ENCODE assay signal across 1 cellular context in genomic region chr17:49763735-49764558, GRCh38.
TF ChIP-seq lines count a peak whose summit lies in the region.

TSS of gene FAM117A (minus strand) at chr17:49764131. CDS start at chr17:49764087, 44 bp downstream.

TF ChIP-seq in HepG2, 621 proteins besides CTCF, POLR2A, EP300 and RAD21 (continued from another document and continues in another):
- TF ChIP-seq DMTF1 (CRISPR knock-in tag; IDR thresholded peaks at IDR 0.05) (no peak), ZNF713 (CRISPR knock-in tag; IDR thresholded peaks at IDR 0.05) (no peak), PITX1 (CRISPR knock-in tag; IDR thresholded peaks at IDR 0.05) (no peak), CEBPZ (IDR thresholded peaks at IDR 0.05; ENCODE audit: low read length) (peak; percentile 54; the same call in 1 of the 2 replicates), TOPORS (CRISPR knock-in tag; IDR thresholded peaks at IDR 0.05) (0 out of 2 replicates have a peak, but pooled peaks have one; percentile 24), ZNF570 (CRISPR knock-in tag; IDR thresholded peaks at IDR 0.05; ENCODE audit: borderline replicate concordance) (no peak), ZNF878 (CRISPR knock-in tag; IDR thresholded peaks at IDR 0.05) (no peak), ZNF792 (CRISPR knock-in tag; IDR thresholded peaks at IDR 0.05) (no peak), DR1 (CRISPR knock-in tag; IDR thresholded peaks at IDR 0.05) (peak; percentile 97), ZNF83 (CRISPR knock-in tag; IDR thresholded peaks at IDR 0.05; ENCODE audit: borderline replicate concordance) (no peak), SATB2 (CRISPR knock-in tag; IDR thresholded peaks at IDR 0.05) (no peak), CREBL2 (CRISPR knock-in tag; IDR thresholded peaks at IDR 0.05; ENCODE audit: borderline replicate concordance) (no peak), HIC2 (CRISPR knock-in tag; IDR thresholded peaks at IDR 0.05; ENCODE audit: low read depth) (no peak), ZNF143 (CRISPR knock-in tag; IDR thresholded peaks at IDR 0.05) (no peak), ZBTB42 (CRISPR knock-in tag; IDR thresholded peaks at IDR 0.05) (no peak), KLF12 (CRISPR knock-in tag; IDR thresholded peaks at IDR 0.05; ENCODE audit: borderline replicate concordance) (no peak), ZXDC (CRISPR knock-in tag; IDR thresholded peaks at IDR 0.05) (no peak; the same call in 1 of the 2 replicates), ZNF275 (CRISPR knock-in tag; IDR thresholded peaks at IDR 0.05; ENCODE audit: borderline replicate concordance) (peak; percentile 12; the same call in 1 of the 2 replicates), ZNF12 (CRISPR knock-in tag; IDR thresholded peaks at IDR 0.05) (no peak), STAG1 (CRISPR knock-in tag; IDR thresholded peaks at IDR 0.05) (no peak), ZNF883 (CRISPR knock-in tag; IDR thresholded peaks at IDR 0.05; ENCODE audit: not compliant biosample characterization) (peak; percentile 11), ADNP (CRISPR knock-in tag; IDR thresholded peaks at IDR 0.05) (no peak), NFYB (CRISPR knock-in tag; IDR thresholded peaks at IDR 0.05) (peak; percentile 95), JUND (CRISPR knock-in tag; IDR thresholded peaks at IDR 0.05) (no peak), ZNF569 (CRISPR knock-in tag; IDR thresholded peaks at IDR 0.05; ENCODE audit: borderline replicate concordance) (no peak), ZNF136 (CRISPR knock-in tag; IDR thresholded peaks at IDR 0.05; ENCODE audit: low read depth) (no peak), ZBTB10 (CRISPR knock-in tag; IDR thresholded peaks at IDR 0.05; ENCODE audit: borderline replicate concordance) (no peak), SP2 (CRISPR knock-in tag; IDR thresholded peaks at IDR 0.05) (peak; percentile 95), ZNF234 (CRISPR knock-in tag; conservative IDR thresholded peaks at IDR 0.05) (no peak), ZNF615 (CRISPR knock-in tag; IDR thresholded peaks at IDR 0.05; ENCODE audit: borderline replicate concordance) (no peak), ZNF253 (CRISPR knock-in tag; IDR thresholded peaks at IDR 0.05; ENCODE audit: borderline replicate concordance) (no peak), ZBTB3 (CRISPR knock-in tag; IDR thresholded peaks at IDR 0.05; ENCODE audit: borderline replicate concordance, low read depth) (no peak), E2F5 (CRISPR knock-in tag; conservative IDR thresholded peaks at IDR 0.05) (no peak), FOXM1 (CRISPR knock-in tag; IDR thresholded peaks at IDR 0.05) (no peak), ZNF598 (CRISPR knock-in tag; IDR thresholded peaks at IDR 0.05; ENCODE audit: borderline replicate concordance) (no peak), KDM3A (CRISPR knock-in tag; IDR thresholded peaks at IDR 0.05; ENCODE audit: low read depth) (no peak), GATAD1 (CRISPR knock-in tag; IDR thresholded peaks at IDR 0.05) (no peak; the same call in 1 of the 2 replicates), ZNF296 (CRISPR knock-in tag; conservative IDR thresholded peaks at IDR 0.05) (no peak), ZHX2 (IDR thresholded peaks at IDR 0.05; ENCODE audit: low read depth) (no peak), ZHX2 (CRISPR knock-in tag; IDR thresholded peaks at IDR 0.05; ENCODE audit: borderline replicate concordance) (no peak)
